Comparison of ENCODE assay signal across 30 cellular contexts in the genomic region with DNA sequence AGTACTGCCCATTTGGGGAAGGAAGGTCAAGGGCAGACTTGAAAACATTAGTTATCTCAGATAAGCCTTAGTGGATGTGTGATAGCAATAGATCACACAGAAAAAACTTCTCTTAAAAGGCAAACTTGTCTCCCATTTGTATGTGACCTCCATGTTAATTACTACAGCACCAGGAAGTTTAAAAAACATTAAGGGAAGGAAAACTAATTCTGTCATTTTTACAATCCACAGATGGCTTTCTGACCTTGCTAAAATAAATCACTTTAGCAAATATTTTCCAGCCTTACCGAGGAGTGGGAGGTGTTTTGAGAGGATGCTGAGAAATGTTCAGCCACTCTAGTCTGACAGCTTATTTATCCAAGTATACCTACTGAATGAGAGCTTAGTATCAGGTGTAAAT.
DNase-seq lines count a peak whose midpoint lies in the region; ATAC-seq and TF ChIP-seq lines count a peak whose summit lies in the region.
"Had no signal": no experiment of that assay in that cellular context is flagged by ENCODE, and none has a peak within 500 bp of the region (broad histone marks: within the 10 kb centered on the region; RNA-seq: fewer than 3 reads in every experiment).

No MANE protein-coding gene starts in this region.

- TF ChIP-seq EP300 in gastroesophageal sphincter (IDR thresholded peaks at IDR 0.05): no peak

- TF ChIP-seq CTCF in IMR-90 (conservative IDR thresholded peaks at IDR 0.05; ENCODE audit: low read depth, low read length) (no peak), nephron (IDR thresholded peaks at IDR 0.05; ENCODE audit: unreplicated experiment in 3 of 3) (no peak), gastroesophageal sphincter (IDR thresholded peaks at IDR 0.05) (no peak)

- H4K8ac ChIP-seq in IMR-90 (ENCODE audit: low read depth in 2 of 2, low read length in 2 of 2): no peak overlapping the region

- H2BK15ac ChIP-seq in IMR-90 (ENCODE audit: low read depth, low read length): no peak overlapping the region; the same call in 2 of the 3 replicates

- TF ChIP-seq POLR2A in IMR-90 (IDR thresholded peaks at IDR 0.05; ENCODE audit: low read depth, low read length): no peak
- TF ChIP-seq POLR2A in gastroesophageal sphincter (IDR thresholded peaks at IDR 0.05): no peak

- no peaks in the 10 kb centered on the region for H3K9me3 ChIP-seq in IMR-90 (ENCODE audit: control insufficient read depth, insufficient read depth, low read length)
- H3K9me3 ChIP-seq in gastroesophageal sphincter: no peaks in the 10 kb centered on the region
- H3K9me3 ChIP-seq: SJSA1 had no signal

- H4K5ac ChIP-seq in IMR-90 (ENCODE audit: low read depth, low read length): peak overlapping the region; percentile 48; the same call in 1 of the 2 replicates

- no peak for ATAC-seq in IMR-90 (ENCODE audit: low read depth)
- ATAC-seq in gastroesophageal sphincter: no peak
- ATAC-seq: GM12878 had no signal

- H3K18ac ChIP-seq in IMR-90 (ENCODE audit: low read depth, low read length): 0 out of 2 replicates have a peak overlapping the region, but pooled peaks have one; percentile 41

- H3K27ac Mint-ChIP-seq in nephron: peak overlapping the region in 2 of 3 experiments; percentile 11 to 17
- H3K27ac Mint-ChIP-seq: B cell; CD8-positive, alpha-beta memory T cell had no signal

- peak overlapping the region; percentile 27; the same call in 1 of the 2 replicates for H4K91ac ChIP-seq in IMR-90 (ENCODE audit: insufficient read depth, low read depth, low read length)

- H3K27me3 ChIP-seq in IMR-90 (ENCODE audit: control insufficient read depth, insufficient read depth, low read length) (no peaks in the 10 kb centered on the region), gastroesophageal sphincter (no peaks in the 10 kb centered on the region)
- H3K27me3 ChIP-seq: SJSA1 had no signal

- H2BK20ac ChIP-seq in IMR-90 (ENCODE audit: low read depth, low read length): no peak overlapping the region

- peak overlapping the region; percentile 25 for H2BK5ac ChIP-seq in IMR-90 (ENCODE audit: low read depth, low read length, poor library complexity, severe bottlenecking)

- no peak overlapping the region for H3K23ac ChIP-seq in IMR-90 (ENCODE audit: low read depth, low read length)

- peaks cover 35% of the 10 kb centered on the region for H3K4me1 Mint-ChIP-seq in nephron
- H3K4me1 Mint-ChIP-seq: B cell; CD8-positive, alpha-beta memory T cell had no signal

- no CpG with 5 or more reads among the region's 1 CpG for WGBS in IMR-90 (ENCODE audit: extremely low coverage in 2 of 2, insufficient read length in 1 of 2), 2 experiments
- WGBS in gastroesophageal sphincter (ENCODE audit: low coverage in 1 of 2), 2 donors: 0 to 6% methylated on average over 1 of the region's 1 CpG

- peaks cover 12% of the 10 kb centered on the region for H3K9me1 ChIP-seq in IMR-90 (ENCODE audit: insufficient read depth, low read length)

- intact Hi-C loops in IMR-90 (cut with micrococcal nuclease): loop anchor here (10.0 kb wide), 1 partner anchor 1286 kb away; no protein-coding TSS in a partner anchor

- no peak overlapping the region for H3K4me3 ChIP-seq in IMR-90 (ENCODE audit: insufficient read depth, low read depth, low read length)
- no peak overlapping the region for H3K4me3 ChIP-seq in gastroesophageal sphincter
- H3K4me3 ChIP-seq: GM12878, PC-9, SJSA1 had no signal

- no peaks in the 10 kb centered on the region for H3K79me1 ChIP-seq in IMR-90 (ENCODE audit: low read depth in 1 of 2, low read length in 2 of 2)

- no peak overlapping the region for H2AK9ac ChIP-seq in IMR-90 (replicated peaks; ENCODE audit: low read depth, low read length, poor library complexity)

- no peak overlapping the region; the same call in 1 of the 2 replicates for H2AK5ac ChIP-seq in IMR-90 (ENCODE audit: low read depth, low read length)

- H3K9me3 Mint-ChIP-seq in nephron: no peaks in the 10 kb centered on the region
- H3K9me3 Mint-ChIP-seq: CD8-positive, alpha-beta memory T cell had no signal

- DNase-seq in IMR-90 (no peak), M059J (ENCODE audit: low read depth) (peak; percentile 37), amniotic epithelial cell (ENCODE audit: low read depth) (peak; percentile 74), inferior parietal cortex (ENCODE audit: extremely low spot score) (no peak), hepatic stellate cell (ENCODE audit: low spot score) (no peak)
- DNase-seq: CD8-positive, alpha-beta memory T cell; DMS 273 treated with DMSO at 0.1 percent for 48 hours; DMS79; EL; GDM1; HCEC 1CT; Kasumi-1; MM.1S; NCI-H1048; NCI-H1417; NCI-H1694; NCI-H2029 treated with DMSO at 0.1 percent for 48 hours; NCI-H446 treated with DMSO at 0.1 percent for 48 hours; NCI-H526; NCI-H82; NK-92 treated with Interleukin-12 subunit alpha and Interleukin-12 subunit beta, amount 100 ng/mL, for 24 hours; PC-9; Right ventricle myocardium superior; RPMI8226 had no signal

- H3K4me3 Mint-ChIP-seq in nephron: no peak overlapping the region
- H3K4me3 Mint-ChIP-seq: B cell; CD8-positive, alpha-beta memory T cell had no signal

- H3K56ac ChIP-seq in IMR-90 (ENCODE audit: extremely low read depth, insufficient read depth, low read length): no peak overlapping the region

- H3K36me3 ChIP-seq in IMR-90 (ENCODE audit: control insufficient read depth, insufficient read depth, low read length) (no peaks in the 10 kb centered on the region), gastroesophageal sphincter (no peaks in the 10 kb centered on the region)
- H3K36me3 ChIP-seq: SJSA1 had no signal

- no peak overlapping the region for H3K4me2 ChIP-seq in IMR-90 (ENCODE audit: low read depth, low read length)
- H3K4me2 ChIP-seq: PC-9 had no signal

- CTCF ChIA-PET in IMR-90 (lab: Yijun Ruan, JAX): no interaction called here

- no peak overlapping the region for H2BK120ac ChIP-seq in IMR-90 (ENCODE audit: low read depth, low read length)

- TF ChIP-seq RAD21 in IMR-90 (IDR thresholded peaks at IDR 0.05; ENCODE audit: low read length): no peak

- H4K20me1 ChIP-seq in IMR-90 (ENCODE audit: insufficient read depth, low read length): no peaks in the 10 kb centered on the region

- no peak overlapping the region for H2AFZ ChIP-seq in IMR-90 (replicated peaks; ENCODE audit: low read length, poor library complexity)
- H2AFZ ChIP-seq: PC-9 had no signal

- in situ Hi-C loops in IMR-90 (cut with MboI; ENCODE audit: low sequenced_read_pairs): no loop called here

- H3K4ac ChIP-seq in IMR-90 (ENCODE audit: low read depth, low read length): no peak overlapping the region

- no peak overlapping the region for H3K9ac ChIP-seq in IMR-90 (ENCODE audit: low read depth, low read length)

- no TSS peak for BruUV-seq in IMR-90 (replicated peaks; lab: Mats Ljungman, UMichigan)

- H3K27ac ChIP-seq in IMR-90 (ENCODE audit: insufficient read depth, low read length) (no peak overlapping the region), gastroesophageal sphincter (no peak overlapping the region)
- H3K27ac ChIP-seq: C4-2B, PC-9, SJSA1 had no signal

- H3K27me3 Mint-ChIP-seq in nephron (ENCODE audit: low read depth): no peaks in the 10 kb centered on the region
- H3K27me3 Mint-ChIP-seq: B cell; CD8-positive, alpha-beta memory T cell had no signal

- POLR2A ChIA-PET in IMR-90 (lab: Charles Lee; ENCODE audit: unreplicated experiment): no interaction called here

- H3K14ac ChIP-seq in IMR-90 (replicated peaks; ENCODE audit: low read depth, low read length): peak overlapping the region; percentile 50; the same call in 1 of the 2 replicates

- no peaks in the 10 kb centered on the region for H3K36me3 Mint-ChIP-seq in nephron (ENCODE audit: low read depth)

- H3K4me1 ChIP-seq in IMR-90 (ENCODE audit: control insufficient read depth, insufficient read depth, low read length) (peaks cover 5% of the 10 kb centered on the region), gastroesophageal sphincter (peaks cover 7 to 18% (median 10%) of the 10 kb centered on the region in 3 donors)

- dilution Hi-C loops in IMR-90 (cut with HindIII; ENCODE audit: low sequenced_read_pairs, unreplicated experiment): no loop called here

TF ChIP-seq in IMR-90, 13 proteins besides CTCF, POLR2A, EP300 and RAD21:
- TF ChIP-seq CHD1 (IDR thresholded peaks at IDR 0.05; ENCODE audit: low read depth, low read length): no peak
- no peak for TF ChIP-seq MAZ (IDR thresholded peaks at IDR 0.05; ENCODE audit: borderline replicate concordance, low read depth, low read length)
- no peak for TF ChIP-seq CEBPB (IDR thresholded peaks at IDR 0.05; ENCODE audit: low read depth, low read length)
- TF ChIP-seq BHLHE40 (IDR thresholded peaks at IDR 0.05; ENCODE audit: low read depth, low read length): no peak
- no peak for TF ChIP-seq NFE2L2 (IDR thresholded peaks at IDR 0.05; ENCODE audit: low read depth, low read length)
- TF ChIP-seq RFX5 (IDR thresholded peaks at IDR 0.05; ENCODE audit: low read depth, low read length): no peak
- no peak for TF ChIP-seq RCOR1 (IDR thresholded peaks at IDR 0.05; ENCODE audit: insufficient replicate concordance, low read length)
- TF ChIP-seq, protein P1, sequence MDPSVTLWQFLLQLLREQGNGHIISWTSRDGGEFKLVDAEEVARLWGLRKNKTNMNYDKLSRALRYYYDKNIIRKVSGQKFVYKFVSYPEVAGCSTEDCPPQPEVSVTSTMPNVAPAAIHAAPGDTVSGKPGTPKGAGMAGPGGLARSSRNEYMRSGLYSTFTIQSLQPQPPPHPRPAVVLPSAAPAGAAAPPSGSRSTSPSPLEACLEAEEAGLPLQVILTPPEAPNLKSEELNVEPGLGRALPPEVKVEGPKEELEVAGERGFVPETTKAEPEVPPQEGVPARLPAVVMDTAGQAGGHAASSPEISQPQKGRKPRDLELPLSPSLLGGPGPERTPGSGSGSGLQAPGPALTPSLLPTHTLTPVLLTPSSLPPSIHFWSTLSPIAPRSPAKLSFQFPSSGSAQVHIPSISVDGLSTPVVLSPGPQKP (IDR thresholded peaks at IDR 0.05; ENCODE audit: borderline replicate concordance, low read depth, low read length): no peak
- no peak for TF ChIP-seq MXI1 (IDR thresholded peaks at IDR 0.05; ENCODE audit: borderline replicate concordance, low read depth, low read length)
- no peak for TF ChIP-seq SMC3 (IDR thresholded peaks at IDR 0.05; ENCODE audit: low read depth, low read length)
- no peak for TF ChIP-seq MAFK (IDR thresholded peaks at IDR 0.05; ENCODE audit: low read depth, low read length)

Comparison
In these comparisons a context has a peak if more than half of its experiments do, and no peak if none do; other contexts are left out.
1. DNase-seq: peak in M059J (single experiment) and amniotic epithelial cell (single experiment); none in IMR-90 (single experiment), inferior parietal cortex (single experiment) and hepatic stellate cell (single experiment).